In genomic region chr22:26185190-26185589, GRCh38 we compare ENCODE assay signal across 11 cellular contexts. TPM values are rescaled to one million over a fixed set of nuclear protein-coding genes. Genes with fewer than 3 reads are reported as not detected.
"Had no signal": no experiment of that assay in that cellular context is flagged by ENCODE, and none has a peak within 500 bp of the region (broad histone marks: within the 10 kb centered on the region; RNA-seq: fewer than 3 reads in every experiment).

No MANE protein-coding gene starts in this region.

- FAIRE-seq: H1, H54 had no signal

- H3K9me3 ChIP-seq: HAP-1 had no signal

- DNase-seq: GM23248, GOT3, H7, H9, HCEC 1CT, HFFc6 had no signal

- H3K4me1 ChIP-seq: HAP-1 had no signal

- H3K4me2 ChIP-seq: GM23338 had no signal

- H3K27ac ChIP-seq: GM23248 had no signal

- H3K4me3 ChIP-seq: GM23248, GM23338, HAP-1 had no signal

- ATAC-seq: GM23338, HCT116 had no signal

- H3K9ac ChIP-seq: GM23248 had no signal

- H2AFZ ChIP-seq: GM23248, GM23338 had no signal

- H3K36me3 ChIP-seq: HAP-1 had no signal

RNA-seq across cellular contexts. Expression of gene SEZ6L, which starts 15.9 kb away (rescaled TPM):
- total RNA-seq: HFFc6 had no signal
